ENCODE assay signal across 9 cellular contexts in the genomic region with DNA sequence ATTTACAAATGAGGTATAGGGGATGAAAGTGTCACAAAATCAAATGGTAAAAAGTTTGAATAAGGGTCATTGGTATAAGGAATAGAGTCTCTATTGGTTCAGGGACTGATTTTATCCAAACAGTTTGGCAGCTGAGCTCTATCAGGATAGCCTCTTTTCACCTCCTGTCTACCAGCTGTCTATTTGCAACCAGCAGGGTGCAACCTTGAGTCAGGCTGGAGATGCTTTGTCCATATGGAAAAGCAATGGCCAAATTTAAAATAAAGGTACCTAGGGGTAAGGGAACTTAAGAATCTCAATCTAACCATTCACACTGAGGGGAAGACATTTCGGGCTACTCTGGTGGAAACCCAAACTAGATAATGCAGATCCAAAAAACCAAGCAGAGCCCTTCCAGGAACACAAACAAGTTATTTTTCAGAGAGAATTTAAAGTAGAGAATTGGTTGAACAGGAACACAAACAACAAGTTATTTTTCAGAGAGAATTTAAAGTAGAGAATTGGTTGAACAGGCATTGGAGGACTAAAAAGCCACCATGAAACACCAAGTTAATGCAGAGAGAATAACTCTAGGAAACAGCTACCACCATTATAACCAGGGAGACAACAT. TPM values are rescaled to one million over a fixed set of nuclear protein-coding genes. Genes with fewer than 3 reads are reported as not detected.
DNase-seq lines count a peak whose midpoint lies in the region; ATAC-seq, FAIRE-seq and TF ChIP-seq lines count a peak whose summit lies in the region.
"Had no signal": no experiment of that assay in that cellular context is flagged by ENCODE, and none has a peak within 500 bp of the region (broad histone marks: within the 10 kb centered on the region; RNA-seq: fewer than 3 reads in every experiment).

No MANE protein-coding gene starts in this region.

- no peak overlapping the region for H3K27ac ChIP-seq in neural cell (ENCODE audit: low read length)

- no peaks in the 10 kb centered on the region for H3K36me3 Mint-ChIP-seq in activated T-helper 2 cell treated with anti-CD3 and anti-CD28 coated beads, Interferon-gamma antibody, Interleukin-2, Interleukin-4, amounts not matched to agents 10 μg/mL and 5 μg/mL and 100 μg/mL, durations not matched to agents 14 hours and 24 hours and 36 hours (ENCODE audit: low read depth)

- no peaks in the 10 kb centered on the region for H3K9me2 ChIP-seq in Loucy (replicated peaks; ENCODE audit: low read depth, low read length)
- no peaks in the 10 kb centered on the region for H3K9me2 ChIP-seq in neural cell (ENCODE audit: insufficient read depth, low read length)

- H3K4me3 Mint-ChIP-seq in activated T-helper 2 cell treated with anti-CD3 and anti-CD28 coated beads, Interferon-gamma antibody, Interleukin-2, Interleukin-4, amounts not matched to agents 10 μg/mL and 5 μg/mL and 100 μg/mL, durations not matched to agents 14 hours and 24 hours and 36 hours (ENCODE audit: low read depth): no peak overlapping the region

- FAIRE-seq in frontal cortex (lab: Jason Lieb, UNC): no peak

- H3K9ac ChIP-seq in Loucy (ENCODE audit: low read depth, low read length, poor library complexity, severe bottlenecking): no peak overlapping the region
- H3K9ac ChIP-seq in neural cell (ENCODE audit: low read length): no peak overlapping the region

- DNase-seq in GM10266 (ENCODE audit: extremely low spot score) (peak; percentile 26), astrocyte of the cerebellum (ENCODE audit: low read depth) (no peak), frontal cortex (ENCODE audit: low spot score in 2 of 2) (no peak), nucleus accumbens (lab: John Stamatoyannopoulos, UW) (no peak)
- no peak for DNase-seq in activated T-helper 2 cell treated with anti-CD3 and anti-CD28 coated beads, Interferon-gamma antibody, Interleukin-2, Interleukin-4, amounts not matched to agents 10 μg/mL and 5 μg/mL and 100 μg/mL, durations not matched to agents 14 hours and 24 hours and 36 hours (ENCODE audit: low spot score)

- in situ Hi-C loops in astrocyte of the cerebellum (cut with HindIII; ENCODE audit: low sequenced_read_pairs): no loop called here

- H3K27me3 ChIP-seq in Loucy (ENCODE audit: insufficient read depth, low read length, poor library complexity, severe bottlenecking) (no peaks in the 10 kb centered on the region), neural cell (ENCODE audit: insufficient read depth, low read depth, low read length) (no peaks in the 10 kb centered on the region)

- H3K4me1 ChIP-seq in Loucy (ENCODE audit: insufficient read depth, low read length, poor library complexity, severe bottlenecking): no peaks in the 10 kb centered on the region

- no peak overlapping the region for H3K27ac Mint-ChIP-seq in activated T-helper 2 cell treated with anti-CD3 and anti-CD28 coated beads, Interferon-gamma antibody, Interleukin-2, Interleukin-4, amounts not matched to agents 10 μg/mL and 5 μg/mL and 100 μg/mL, durations not matched to agents 14 hours and 24 hours and 36 hours

- H3K36me3 ChIP-seq in Loucy (ENCODE audit: insufficient read depth, low read length) (no peaks in the 10 kb centered on the region), neural cell (ENCODE audit: insufficient read depth, low read length) (no peaks in the 10 kb centered on the region)

- peak; percentile 42 for TF ChIP-seq CTCF in GM10266 (IDR thresholded peaks at IDR 0.05; ENCODE audit: control insufficient read depth, insufficient read depth, low read depth, missing control alignments)
- TF ChIP-seq CTCF in Loucy (conservative IDR thresholded peaks at IDR 0.05; ENCODE audit: low read length): peak; percentile 53
- TF ChIP-seq CTCF in astrocyte of the cerebellum (IDR thresholded peaks at IDR 0.05; ENCODE audit: low read depth, low read length, missing control alignments): peak; percentile 58
- peak; percentile 53 for TF ChIP-seq CTCF in neural cell (IDR thresholded peaks at IDR 0.05; ENCODE audit: poor library complexity, severe bottlenecking)

- H3K27me3 Mint-ChIP-seq in activated T-helper 2 cell treated with anti-CD3 and anti-CD28 coated beads, Interferon-gamma antibody, Interleukin-2, Interleukin-4, amounts not matched to agents 10 μg/mL and 5 μg/mL and 100 μg/mL, durations not matched to agents 14 hours and 24 hours and 36 hours (ENCODE audit: low read depth): no peaks in the 10 kb centered on the region

- ATAC-seq in GM19023 (IDR thresholded peaks at IDR 0.05; ENCODE audit: unreplicated experiment): no peak

- H4K20me1 ChIP-seq in Loucy (ENCODE audit: insufficient read depth, low read length, poor library complexity, severe bottlenecking) (no peaks in the 10 kb centered on the region), neural cell (ENCODE audit: insufficient read depth) (no peaks in the 10 kb centered on the region)

- no peak overlapping the region for H3K4me2 ChIP-seq in Loucy (ENCODE audit: low read depth, low read length, poor library complexity, severe bottlenecking)
- no peak overlapping the region for H3K4me2 ChIP-seq in neural cell (ENCODE audit: low read length)

- peak; percentile 59 for TF ChIP-seq RAD21 in neural cell (conservative IDR thresholded peaks at IDR 0.05)

- intact Hi-C loops in activated T-helper 2 cell treated with anti-CD3 and anti-CD28 coated beads, Interferon-gamma antibody, Interleukin-2, Interleukin-4, amounts not matched to agents 10 μg/mL and 5 μg/mL and 100 μg/mL, durations not matched to agents 14 hours and 24 hours and 36 hours (cut with micrococcal nuclease): no loop called here

- no peak for TF ChIP-seq EP300 in neural cell (conservative IDR thresholded peaks at IDR 0.05; ENCODE audit: poor library complexity, severe bottlenecking)

- no peaks in the 10 kb centered on the region for H3K9me3 Mint-ChIP-seq in activated T-helper 2 cell treated with anti-CD3 and anti-CD28 coated beads, Interferon-gamma antibody, Interleukin-2, Interleukin-4, amounts not matched to agents 10 μg/mL and 5 μg/mL and 100 μg/mL, durations not matched to agents 14 hours and 24 hours and 36 hours

- no peak overlapping the region for H2AFZ ChIP-seq in Loucy (ENCODE audit: low read length)
- H2AFZ ChIP-seq in neural cell (ENCODE audit: low read depth, low read length): no peak overlapping the region

- no peaks in the 10 kb centered on the region for H3F3A ChIP-seq in Loucy (ENCODE audit: low read depth)
- no peaks in the 10 kb centered on the region for H3F3A ChIP-seq in neural cell (ENCODE audit: insufficient read depth, low read length, poor library complexity, severe bottlenecking)

- H3K9me3 ChIP-seq in Loucy (ENCODE audit: insufficient read depth, low read depth, low read length): no peaks in the 10 kb centered on the region
- no peaks in the 10 kb centered on the region for H3K9me3 ChIP-seq in neural cell (ENCODE audit: low read length)

- H3K4me3 ChIP-seq in Loucy (ENCODE audit: low read length, poor library complexity, severe bottlenecking): no peak overlapping the region
- H3K4me3 ChIP-seq in astrocyte of the cerebellum (ENCODE audit: low read depth, low read length): no peak overlapping the region
- H3K4me3 ChIP-seq in neural cell (ENCODE audit: low read length): no peak overlapping the region

- no peaks in the 10 kb centered on the region for H3K79me2 ChIP-seq in Loucy (ENCODE audit: insufficient read depth, low read length)
- no peaks in the 10 kb centered on the region for H3K79me2 ChIP-seq in neural cell (replicated peaks; ENCODE audit: insufficient read depth, low read length)

- no peaks in the 10 kb centered on the region for H3K4me1 Mint-ChIP-seq in activated T-helper 2 cell treated with anti-CD3 and anti-CD28 coated beads, Interferon-gamma antibody, Interleukin-2, Interleukin-4, amounts not matched to agents 10 μg/mL and 5 μg/mL and 100 μg/mL, durations not matched to agents 14 hours and 24 hours and 36 hours (ENCODE audit: low read depth)

TF ChIP-seq in neural cell, 6 proteins besides CTCF, POLR2A, EP300 and RAD21:
- TF ChIP-seq TAF1 (IDR thresholded peaks at IDR 0.05; ENCODE audit: low read depth): no peak
- TF ChIP-seq SMC3 (conservative IDR thresholded peaks at IDR 0.05; ENCODE audit: poor library complexity): peak; percentile 64

RNA-seq across cellular contexts. Expression of gene CA10, which starts 12.6 kb away (rescaled TPM):
- 6.2 and 7.1 TPM in 2 replicates for polyA plus RNA-seq in neural cell
- 8.3 and 10.0 TPM in 2 replicates for polyA minus RNA-seq in neural cell
- 39.5 TPM for total RNA-seq in frontal cortex
- 0.32 TPM in 1 of 2 replicates, not detected in the other for total RNA-seq in activated T-helper 2 cell treated with anti-CD3 and anti-CD28 coated beads, Interferon-gamma antibody, Interleukin-2, Interleukin-4, amounts not matched to agents 10 μg/mL and 5 μg/mL and 100 μg/mL, durations not matched to agents 14 hours and 24 hours and 36 hours
- total RNA-seq: lung microvascular endothelial cell had no signal

Comparison
In these comparisons a context has a peak if more than half of its experiments do, and no peak if none do; other contexts are left out.
1. RNA of gene CA10, which starts 12.6 kb away (total RNA-seq): 39.5 TPM in frontal cortex (single experiment); 0.32 TPM in activated T-helper 2 cell treated with anti-CD3 and anti-CD28 coated beads, Interferon-gamma antibody, Interleukin-2, Interleukin-4, amounts not matched to agents 10 μg/mL and 5 μg/mL and 100 μg/mL, durations not matched to agents 14 hours and 24 hours and 36 hours; every median in the first group is over 10 times any median in the second.
2. Peak in every context shown above with its lines, with median percentiles within 50 percentile points of each other: CTCF ChIP-seq.